Comparison of ENCODE assay signal across 22 cellular contexts in the genomic region with DNA sequence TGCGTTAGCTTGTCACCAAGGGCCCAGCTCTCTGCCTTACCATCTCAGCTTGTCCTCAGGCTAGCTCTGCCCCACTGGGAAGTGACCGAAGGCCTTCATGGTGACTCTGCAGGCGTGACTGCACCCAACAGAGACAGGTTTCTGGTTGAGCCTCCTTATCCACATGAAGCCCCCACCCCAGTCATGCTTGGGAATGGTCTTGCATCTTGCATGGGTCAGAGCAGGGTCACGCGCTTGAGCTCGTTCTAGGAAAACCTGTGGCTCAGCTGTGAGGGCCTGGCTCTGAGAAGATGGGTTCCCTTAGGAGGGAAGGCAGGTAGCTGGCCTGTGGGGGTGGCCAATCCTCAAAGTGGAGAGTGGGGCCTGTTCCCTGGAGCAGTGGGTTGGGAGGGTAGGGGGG.
"Had no signal": no experiment of that assay in that cellular context is flagged by ENCODE, and none has a peak within 500 bp of the region (broad histone marks: within the 10 kb centered on the region; RNA-seq: fewer than 3 reads in every experiment).

No MANE protein-coding gene starts in this region.

- FAIRE-seq: colon, islet of Langerhans had no signal

- DNase-seq: cerebellar nuclear complex; effector memory CD8-positive, alpha-beta T cell; foreskin keratinocyte; hypothalamus; left lung; mesenchymal stem cell; midbrain; stimulated activated CD4-positive, alpha-beta T cell treated with anti-CD3 and anti-CD28 coated beads, Interleukin-15, amount 100 ng/mL, for 24 hours; stimulated activated CD4-positive, alpha-beta T cell treated with anti-CD3 and anti-CD28 coated beads, Interleukin-1b, Interleukin-23, amount 100 ng/mL, for 48 hours; stimulated activated CD4-positive, alpha-beta T cell treated with anti-CD3 and anti-CD28 coated beads, Interleukin-4, amount 100 ng/mL, for 24 hours; stomach; substantia nigra; transverse colon had no signal

- H3K27me3 Mint-ChIP-seq: dendritic cell treated with granulocyte-macrophage colony-stimulating factor and Interleukin-4, amounts not matched to agents 40 ng/mL and 50 ng/mL, for 4 days; effector memory CD8-positive, alpha-beta T cell; stimulated activated memory B cell treated with anti-CD40 and anti-IgM and Interleukin-4, amounts not matched to agents 10 μg/mL and 1 μg/mL and 100 μg/mL, for 72 hours had no signal

- H3K27ac ChIP-seq: foreskin keratinocyte, left lung, neutrophil, stomach, thoracic aorta, transverse colon had no signal

- H3K4me3 ChIP-seq: left lung, lung, stomach, thoracic aorta, transverse colon had no signal

- H3K9me3 Mint-ChIP-seq: dendritic cell treated with granulocyte-macrophage colony-stimulating factor and Interleukin-4, amounts not matched to agents 40 ng/mL and 50 ng/mL, for 4 days; effector memory CD8-positive, alpha-beta T cell; stimulated activated memory B cell treated with anti-CD40 and anti-IgM and Interleukin-4, amounts not matched to agents 10 μg/mL and 1 μg/mL and 100 μg/mL, for 72 hours had no signal

- H3K4me3 Mint-ChIP-seq: dendritic cell treated with granulocyte-macrophage colony-stimulating factor and Interleukin-4, amounts not matched to agents 40 ng/mL and 50 ng/mL, for 4 days; effector memory CD8-positive, alpha-beta T cell; nephron; stimulated activated memory B cell treated with anti-CD40 and anti-IgM and Interleukin-4, amounts not matched to agents 10 μg/mL and 1 μg/mL and 100 μg/mL, for 72 hours had no signal

- H3K27me3 ChIP-seq: foreskin keratinocyte, left lung, neutrophil, stomach, transverse colon had no signal

- H3K4me1 ChIP-seq: foreskin keratinocyte, left lung, transverse colon had no signal

- ATAC-seq: effector memory CD8-positive, alpha-beta T cell; foreskin keratinocyte; left lung; right cardiac atrium; stimulated activated memory B cell treated with anti-CD40 and anti-IgM and Interleukin-4, amounts not matched to agents 10 μg/mL and 1 μg/mL and 100 μg/mL, for 72 hours had no signal

- H3K9me3 ChIP-seq: left lung, neutrophil, stomach, thoracic aorta, transverse colon had no signal

- H3K27ac Mint-ChIP-seq: dendritic cell treated with granulocyte-macrophage colony-stimulating factor and Interleukin-4, amounts not matched to agents 40 ng/mL and 50 ng/mL, for 4 days; effector memory CD8-positive, alpha-beta T cell; nephron; stimulated activated memory B cell treated with anti-CD40 and anti-IgM and Interleukin-4, amounts not matched to agents 10 μg/mL and 1 μg/mL and 100 μg/mL, for 72 hours had no signal
